Comparison of ENCODE assay signal across 17 cellular contexts in genomic region chrX:153932220-153932915, GRCh38. TPM values are rescaled to one million over a fixed set of nuclear protein-coding genes. Genes with fewer than 3 reads are reported as not detected.
A peak's percentile ranks its signal among the peaks of the same experiment; 100 is the strongest.
DNase-seq lines count a peak whose midpoint lies in the region; ATAC-seq and TF ChIP-seq lines count a peak whose summit lies in the region.
"Had no signal": no experiment of that assay in that cellular context is flagged by ENCODE, and none has a peak within 500 bp of the region (broad histone marks: within the 10 kb centered on the region; RNA-seq: fewer than 3 reads in every experiment).

No MANE protein-coding gene starts in this region.

- peaks cover 5% of the 10 kb centered on the region for H3K79me1 ChIP-seq in mesenchymal stem cell (replicated peaks; ENCODE audit: low read length, poor library complexity, severe bottlenecking)

- H3K4me3 Mint-ChIP-seq in CD4-positive, CD25-positive, alpha-beta regulatory T cell = peak overlapping the region in 1 of 4 donors; percentile 95
- H3K4me3 Mint-ChIP-seq: HFFc6 had no signal

- peaks cover 66 to 81% (median 76%) of the 10 kb centered on the region in 11 experiments for H3K27me3 ChIP-seq in BLaER1 treated with 17β-estradiol and CSF1 and Interleukin-3, amounts not matched to agents 10 nM and 100 nM
- no peaks in the 10 kb centered on the region for H3K27me3 ChIP-seq in CD4-positive, CD25-positive, alpha-beta regulatory T cell (ENCODE audit: control insufficient read depth, insufficient read depth, low read length)
- no peaks in the 10 kb centered on the region for H3K27me3 ChIP-seq in mesenchymal stem cell (ENCODE audit: control insufficient read depth in 1 of 2, insufficient read depth in 1 of 2, low read length in 2 of 2)

- H4K8ac ChIP-seq in mesenchymal stem cell (ENCODE audit: low read length) = no peak overlapping the region

- no peak overlapping the region for H2AFZ ChIP-seq in mesenchymal stem cell (ENCODE audit: low read depth, low read length)

- WGBS in mesenchymal stem cell = 100% methylated on average over 2 of the region's 13 CpGs

- no peaks in the 10 kb centered on the region for H3K9me3 Mint-ChIP-seq in CD4-positive, CD25-positive, alpha-beta regulatory T cell
- H3K9me3 Mint-ChIP-seq: HFFc6 had no signal

- H4K91ac ChIP-seq in mesenchymal stem cell (ENCODE audit: low read length) = no peak overlapping the region

- H2BK12ac ChIP-seq in mesenchymal stem cell (ENCODE audit: low read length in 2 of 2) = no peak overlapping the region

- H3K9ac ChIP-seq in BLaER1 treated with 17β-estradiol and CSF1 and Interleukin-3, amounts not matched to agents 10 nM and 100 nM = peak overlapping the region in 8 of 11 experiments; percentile 6 to 64 (median 33); a peak in 10 of 22 replicates
- H3K9ac ChIP-seq in mesenchymal stem cell (ENCODE audit: low read length) = peak overlapping the region; percentile 11

- no peak for DNase-seq in CD4-positive, CD25-positive, alpha-beta regulatory T cell
- DNase-seq in mesenchymal stem cell (no peak), NCI-H1930 (lab: John Stamatoyannopoulos, UW) (no peak)
- no peak for DNase-seq in stimulated activated naive CD4-positive, alpha-beta T cell (lab: John Stamatoyannopoulos, UW)
- DNase-seq: C1 segment of cervical spinal cord, DMS79, H7, HFFc6, KBM-7, NCI-H187, NCI-H2227 treated with DMSO at 0.1 percent for 48 hours, NCI-H524, NCI-H82, PC-3 had no signal

- peaks cover 6% of the 10 kb centered on the region for H3K36me3 Mint-ChIP-seq in CD4-positive, CD25-positive, alpha-beta regulatory T cell

- H3K4me1 Mint-ChIP-seq in CD4-positive, CD25-positive, alpha-beta regulatory T cell = peaks cover 4 to 57% (median 16%) of the 10 kb centered on the region in 4 donors

- H3K27ac Mint-ChIP-seq in CD4-positive, CD25-positive, alpha-beta regulatory T cell = peak overlapping the region in 1 of 3 donors; percentile 25
- H3K27ac Mint-ChIP-seq: HFFc6 had no signal

- no peak overlapping the region for H3K14ac ChIP-seq in mesenchymal stem cell (ENCODE audit: low read length in 2 of 2)

- no peaks in the 10 kb centered on the region for H3K27me3 Mint-ChIP-seq in CD4-positive, CD25-positive, alpha-beta regulatory T cell

- no peak overlapping the region for H3K4ac ChIP-seq in mesenchymal stem cell (ENCODE audit: low read depth in 1 of 2, low read length in 2 of 2)

- H3K18ac ChIP-seq in mesenchymal stem cell (ENCODE audit: low read depth in 1 of 2, low read length in 2 of 2) = no peak overlapping the region

- no peak overlapping the region for H3K4me3 ChIP-seq in BLaER1 treated with 17β-estradiol and CSF1 and Interleukin-3, amounts not matched to agents 10 nM and 100 nM
- no peak overlapping the region for H3K4me3 ChIP-seq in CD4-positive, CD25-positive, alpha-beta regulatory T cell (ENCODE audit: low read depth, low read length)
- no peak overlapping the region for H3K4me3 ChIP-seq in mesenchymal stem cell (ENCODE audit: insufficient read depth in 1 of 2, low read depth in 1 of 2, low read length in 2 of 2)

- peak overlapping the region in 4 of 11 experiments; percentile 4 to 100 (median 10); a peak in 5 of 22 replicates for H3K27ac ChIP-seq in BLaER1 treated with 17β-estradiol and CSF1 and Interleukin-3, amounts not matched to agents 10 nM and 100 nM
- peak overlapping the region; percentile 5 for H3K27ac ChIP-seq in CD4-positive, CD25-positive, alpha-beta regulatory T cell (ENCODE audit: insufficient read depth, low read length, poor library complexity, severe bottlenecking)
- H3K27ac ChIP-seq in VCaP (peak overlapping the region; percentile 81; the same call in 1 of the 2 replicates), mesenchymal stem cell (ENCODE audit: low read length, poor library complexity, severe bottlenecking) (no peak overlapping the region)

- H2BK120ac ChIP-seq in mesenchymal stem cell (ENCODE audit: low read depth, low read length) = no peak overlapping the region

- H2BK15ac ChIP-seq in mesenchymal stem cell (ENCODE audit: low read depth, poor library complexity, severe bottlenecking) = no peak overlapping the region

- peaks cover 68 to 91% (median 82%) of the 10 kb centered on the region in 11 experiments for H4K20me1 ChIP-seq in BLaER1 treated with 17β-estradiol and CSF1 and Interleukin-3, amounts not matched to agents 10 nM and 100 nM

- no peak overlapping the region for H2AK5ac ChIP-seq in mesenchymal stem cell (ENCODE audit: low read length, severe bottlenecking)

- peak overlapping the region in 7 of 11 experiments; percentile 50 to 96 (median 87); a peak in 8 of 22 replicates for H3K4me2 ChIP-seq in BLaER1 treated with 17β-estradiol and CSF1 and Interleukin-3, amounts not matched to agents 10 nM and 100 nM
- no peak overlapping the region for H3K4me2 ChIP-seq in mesenchymal stem cell (ENCODE audit: low read length, poor library complexity, severe bottlenecking)

- peaks cover 25 to 42% (median 38%) of the 10 kb centered on the region in 11 experiments; a peak in 21 of 22 replicates for H3K36me3 ChIP-seq in BLaER1 treated with 17β-estradiol and CSF1 and Interleukin-3, amounts not matched to agents 10 nM and 100 nM
- peaks cover 2% of the 10 kb centered on the region for H3K36me3 ChIP-seq in CD4-positive, CD25-positive, alpha-beta regulatory T cell (ENCODE audit: control insufficient read depth, insufficient read depth, low read length)
- peaks cover 34 to 37% of the 10 kb centered on the region in 2 experiments for H3K36me3 ChIP-seq in mesenchymal stem cell (ENCODE audit: control insufficient read depth in 1 of 2, insufficient read depth in 2 of 2, low read depth in 1 of 2, low read length in 2 of 2)

- peaks cover 0 to 4% (median 0%) of the 10 kb centered on the region in 11 experiments; a peak in 1 of 22 replicates for H3K9me3 ChIP-seq in BLaER1 treated with 17β-estradiol and CSF1 and Interleukin-3, amounts not matched to agents 10 nM and 100 nM (replicated peaks in 1 of 11)
- no peaks in the 10 kb centered on the region for H3K9me3 ChIP-seq in CD4-positive, CD25-positive, alpha-beta regulatory T cell (ENCODE audit: control insufficient read depth in 2 of 2, low read length in 2 of 2)
- H3K9me3 ChIP-seq in mesenchymal stem cell (ENCODE audit: control insufficient read depth, low read length) = no peaks in the 10 kb centered on the region

- no peak for TF ChIP-seq CTCF in VCaP (conservative IDR thresholded peaks at IDR 0.05)

- H3K23ac ChIP-seq in mesenchymal stem cell (ENCODE audit: low read length in 2 of 2) = no peak overlapping the region

- ATAC-seq in CD4-positive, CD25-positive, alpha-beta regulatory T cell (ENCODE audit: low read depth in 2 of 2) = no peak
- ATAC-seq in esophagus mucosa = no peak
- ATAC-seq: PC-3 had no signal

- H3K4me1 ChIP-seq in BLaER1 treated with 17β-estradiol and CSF1 and Interleukin-3, amounts not matched to agents 10 nM and 100 nM = peaks cover 45 to 71% (median 58%) of the 10 kb centered on the region in 10 experiments
- peaks cover 27% of the 10 kb centered on the region for H3K4me1 ChIP-seq in CD4-positive, CD25-positive, alpha-beta regulatory T cell (ENCODE audit: control insufficient read depth, insufficient read depth, low read length, poor library complexity, severe bottlenecking)
- H3K4me1 ChIP-seq in mesenchymal stem cell (ENCODE audit: control insufficient read depth, insufficient read depth, low read depth, low read length) = peaks cover 12% of the 10 kb centered on the region

- H2BK5ac ChIP-seq in mesenchymal stem cell (ENCODE audit: low read depth, low read length, poor library complexity, severe bottlenecking) = no peak overlapping the region

RNA-seq across cellular contexts. Expression of gene NAA10, which starts 2.5 kb away (rescaled TPM):
- 70.0 TPM for total RNA-seq in CD4-positive, CD25-positive, alpha-beta regulatory T cell
- polyA plus RNA-seq in CD4-positive, CD25-positive, alpha-beta regulatory T cell = 10 to 100 TPM; 72.4 to 99.8 (median 82.3) TPM
- polyA plus RNA-seq in mesenchymal stem cell (2013, experiment 1 of 2) = 173 TPM
- polyA plus RNA-seq in mesenchymal stem cell (2013, experiment 2 of 2) = 171 TPM
- 73.6 TPM for total RNA-seq in esophagus mucosa

RNA-seq across cellular contexts. Expression of gene ARHGAP4, which starts 6.3 kb away (rescaled TPM):
- 459 TPM for total RNA-seq in CD4-positive, CD25-positive, alpha-beta regulatory T cell
- polyA plus RNA-seq in CD4-positive, CD25-positive, alpha-beta regulatory T cell = 10 to 100 TPM; 73.5 to 89.9 (median 80.2) TPM
- 0.83 TPM for polyA plus RNA-seq in mesenchymal stem cell (2013, experiment 1 of 2)
- 1.1 TPM for polyA plus RNA-seq in mesenchymal stem cell (2013, experiment 2 of 2)
- total RNA-seq in esophagus mucosa = 7.5 TPM

RNA-seq across cellular contexts. Expression of gene RENBP, which starts 12.1 kb away (rescaled TPM):
- 15.3 TPM for total RNA-seq in CD4-positive, CD25-positive, alpha-beta regulatory T cell
- polyA plus RNA-seq in CD4-positive, CD25-positive, alpha-beta regulatory T cell = 1 to 10 TPM in 2 of 4 donors, under 1 TPM in 2; 0.62 to 1.9 (median 1.1) TPM
- 20.4 TPM for polyA plus RNA-seq in mesenchymal stem cell (2013, experiment 1 of 2)
- polyA plus RNA-seq in mesenchymal stem cell (2013, experiment 2 of 2) = 17.0 TPM
- 0.52 TPM for total RNA-seq in esophagus mucosa
- total RNA-seq: PC-3 had no signal

RNA-seq across cellular contexts. Expression of gene AVPR2, which starts 27.9 kb away (rescaled TPM):
- total RNA-seq in CD4-positive, CD25-positive, alpha-beta regulatory T cell = not detected
- polyA plus RNA-seq in CD4-positive, CD25-positive, alpha-beta regulatory T cell = not detected
- polyA plus RNA-seq in mesenchymal stem cell (2013, experiment 1 of 2) = not detected
- not detected for polyA plus RNA-seq in mesenchymal stem cell (2013, experiment 2 of 2)
- 0.20 TPM for total RNA-seq in esophagus mucosa
- total RNA-seq: H7, HFFc6, PC-3 had no signal

RNA-seq across cellular contexts. Expression of gene HCFC1, which starts 39.2 kb away (rescaled TPM):
- 71.6 TPM for total RNA-seq in CD4-positive, CD25-positive, alpha-beta regulatory T cell
- 1 to 10 TPM; 3.0 to 4.3 (median 3.6) TPM for polyA plus RNA-seq in CD4-positive, CD25-positive, alpha-beta regulatory T cell
- polyA plus RNA-seq in mesenchymal stem cell (2013, experiment 1 of 2) = 27.2 TPM
- 23.7 TPM for polyA plus RNA-seq in mesenchymal stem cell (2013, experiment 2 of 2)
- total RNA-seq in esophagus mucosa = 33.0 TPM

Comparison
In these comparisons a context has a peak if more than half of its experiments do, and no peak if none do; other contexts are left out.
1. RNA of gene ARHGAP4, which starts 6.3 kb away (total RNA-seq): 459 TPM in CD4-positive, CD25-positive, alpha-beta regulatory T cell (single experiment); 7.5 TPM in esophagus mucosa (single experiment); every median in the first group is over 10 times any median in the second.
2. RNA of gene RENBP, which starts 12.1 kb away (total RNA-seq): 15.3 TPM in CD4-positive, CD25-positive, alpha-beta regulatory T cell (single experiment); 0.52 TPM in esophagus mucosa (single experiment); every median in the first group is over 10 times any median in the second.